Comparison of ENCODE assay signal across 1 cellular context in genomic region chr19:8033287-8034177, GRCh38.
TF ChIP-seq lines count a peak whose summit lies in the region.
"Not testable (repeated sequence)": the region's sequence is repeated elsewhere in the genome, so short reads cannot be mapped to it uniquely, and the experiment has no call there.

No MANE protein-coding gene starts in this region.

TF ChIP-seq in K562, 482 proteins besides CTCF, POLR2A, EP300 and RAD21 (continued from another document and continues in another):
- TF ChIP-seq TAF7 (tag; IDR thresholded peaks at IDR 0.05) (peak; percentile 74; the same call in 1 of the 2 replicates), FOSL1 (tag; conservative IDR thresholded peaks at IDR 0.05) (peak; percentile 39; the same call in 1 of the 2 replicates), FOXM1 (IDR thresholded peaks at IDR 0.05; ENCODE audit: low read depth) (peak; percentile 94), LARP7 (IDR thresholded peaks at IDR 0.05) (peak; percentile 92), PTRF (tag; IDR thresholded peaks at IDR 0.05) (peak; percentile 84), PML (IDR thresholded peaks at IDR 0.05; ENCODE audit: low read length) (peak; percentile 94), KDM5B (IDR thresholded peaks at IDR 0.05; ENCODE audit: insufficient replicate concordance, low read depth, low read length) (peak; percentile 80), ZSCAN29 (IDR thresholded peaks at IDR 0.05) (peak; percentile 50; the same call in 1 of the 2 replicates), EP400 (IDR thresholded peaks at IDR 0.05) (peak; percentile 41), HLTF (IDR thresholded peaks at IDR 0.05) (peak; percentile 66; the same call in 1 of the 2 replicates), TRIM24 (IDR thresholded peaks at IDR 0.05) (peak; percentile 90 to 91), CXXC5 (CRISPR knock-in tag; IDR thresholded peaks at IDR 0.05) (peak; percentile 77), GTF2E2 (tag; IDR thresholded peaks at IDR 0.05) (peak; percentile 70; the same call in 1 of the 2 replicates), GATAD2A (IDR thresholded peaks at IDR 0.05) (peak; percentile 74), ZNF41 (CRISPR knock-in tag; conservative IDR thresholded peaks at IDR 0.05) (peak; percentile 71; the same call in 1 of the 2 replicates), ATF3 (IDR thresholded peaks at IDR 0.05) (0 out of 2 replicates have a peak, but pooled peaks have one; percentile 16), ATF3 (CRISPR knock-in tag; conservative IDR thresholded peaks at IDR 0.05) (peak; percentile 48; the same call in 1 of the 2 replicates), ZNF197 (CRISPR knock-in tag; IDR thresholded peaks at IDR 0.05; ENCODE audit: low read depth) (peak; percentile 77; the same call in 1 of the 2 replicates), ZNF609 (CRISPR knock-in tag; IDR thresholded peaks at IDR 0.05; ENCODE audit: borderline replicate concordance) (peak; percentile 79; the same call in 1 of the 2 replicates), CBX1 (IDR thresholded peaks at IDR 0.05; ENCODE audit: low read depth) (peak; percentile 90; the same call in 1 of the 2 replicates), TEAD4 (IDR thresholded peaks at IDR 0.05; ENCODE audit: low read length) (peak; percentile 95), E2F1 (CRISPR knock-in tag; IDR thresholded peaks at IDR 0.05) (0 out of 2 replicates have a peak, but pooled peaks have one; percentile 31), ZNF384 (IDR thresholded peaks at IDR 0.05; ENCODE audit: low read depth, low read length) (peak; percentile 83), ZNF766 (CRISPR knock-in tag; conservative IDR thresholded peaks at IDR 0.05) (peak; percentile 93), ZNF589 (CRISPR knock-in tag; IDR thresholded peaks at IDR 0.05; ENCODE audit: low read depth) (0 out of 2 replicates have a peak, but pooled peaks have one; percentile 44), NR4A1 (tag; IDR thresholded peaks at IDR 0.05) (peak; percentile 94), RBFOX2 (IDR thresholded peaks at IDR 0.05; ENCODE audit: low read depth, low read length) (peak; percentile 51; the same call in 1 of the 2 replicates), TEAD2 (tag; IDR thresholded peaks at IDR 0.05) (peak; percentile 76), SMARCE1 (IDR thresholded peaks at IDR 0.05) (peak; percentile 97), GABPA (tag; conservative IDR thresholded peaks at IDR 0.05; ENCODE audit: low read depth) (peak; percentile 57), FOXJ2 (tag; IDR thresholded peaks at IDR 0.05) (peak; percentile 64), VEZF1 (CRISPR knock-in tag; IDR thresholded peaks at IDR 0.05) (peak; percentile 83), FOXK2 (conservative IDR thresholded peaks at IDR 0.05 in 1 of 2, IDR thresholded peaks at IDR 0.05 in 1 of 2; ENCODE audit: low read depth in 2 of 2) (peak; percentile 12 to 66; a peak in 1 of 4 replicates), CBFA2T3 (IDR thresholded peaks at IDR 0.05) (peak; percentile 98), DDX20 (tag; IDR thresholded peaks at IDR 0.05; ENCODE audit: low read depth) (peak; percentile 82), CREB1 (IDR thresholded peaks at IDR 0.05) (0 out of 2 replicates have a peak, but pooled peaks have one; percentile 20), TBL1XR1 (IDR thresholded peaks at IDR 0.05; ENCODE audit: low read length in 2 of 2) (peak; percentile 33 to 82; a peak in 3 of 4 replicates), ZFP91 (CRISPR knock-in tag; IDR thresholded peaks at IDR 0.05) (0 out of 2 replicates have a peak, but pooled peaks have one; percentile 12), CEBPG (tag; conservative IDR thresholded peaks at IDR 0.05 in 1 of 2, IDR thresholded peaks at IDR 0.05 in 1 of 2) (peak; percentile 40 to 65; a peak in 3 of 4 replicates), CEBPB (tag; IDR thresholded peaks at IDR 0.05) (peak; percentile 85), ADNP (tag; IDR thresholded peaks at IDR 0.05) (peak; percentile 83), CCNT2 (IDR thresholded peaks at IDR 0.05; ENCODE audit: borderline replicate concordance, extremely low read depth, insufficient read length, low read depth, low read length) (peak; percentile 79), ID3 (tag; IDR thresholded peaks at IDR 0.05) (peak; percentile 88), TCF3 (CRISPR knock-in tag; IDR thresholded peaks at IDR 0.05) (peak; percentile 97), PHB2 (IDR thresholded peaks at IDR 0.05; ENCODE audit: low read depth) (0 out of 2 replicates have a peak, but pooled peaks have one; percentile 61), ZNF395 (CRISPR knock-in tag; IDR thresholded peaks at IDR 0.05) (peak; percentile 80; the same call in 1 of the 2 replicates), SMARCC2 (IDR thresholded peaks at IDR 0.05; ENCODE audit: low read depth) (peak; percentile 96), TAL1 (IDR thresholded peaks at IDR 0.05) (peak; percentile 98), MTA2 (IDR thresholded peaks at IDR 0.05; ENCODE audit: low read depth) (peak; percentile 93), CBX3 (IDR thresholded peaks at IDR 0.05; ENCODE audit: borderline replicate concordance in 1 of 2, low read length in 2 of 2) (0 out of 3 replicates have a peak, but pooled peaks of 1 of the 2 experiments have one; percentile 13), ARNT (IDR thresholded peaks at IDR 0.05) (peak in 1 of 2 experiments; percentile 92), MTA3 (IDR thresholded peaks at IDR 0.05; ENCODE audit: borderline replicate concordance) (peak; percentile 60; the same call in 1 of the 2 replicates), L3MBTL2 (IDR thresholded peaks at IDR 0.05) (peak; percentile 69), ZBTB7A (IDR thresholded peaks at IDR 0.05; ENCODE audit: borderline replicate concordance, control insufficient read depth, low read depth, low read length) (peak; percentile 67; the same call in 1 of the 2 replicates), NRF1 (conservative IDR thresholded peaks at IDR 0.05 in 1 of 2, IDR thresholded peaks at IDR 0.05 in 1 of 2) (0 out of 4 replicates have a peak, but pooled peaks of 1 of the 2 experiments have one; percentile 12), SMAD4 (CRISPR knock-in tag; conservative IDR thresholded peaks at IDR 0.05) (peak; percentile 75; the same call in 1 of the 2 replicates)
- not testable (repeated sequence) for TF ChIP-seq FOXM1 (CRISPR knock-in tag; IDR thresholded peaks at IDR 0.05; ENCODE audit: low read depth); TEAD4 (CRISPR knock-in tag; IDR thresholded peaks at IDR 0.05; ENCODE audit: borderline replicate concordance); NR4A1 (CRISPR knock-in tag; IDR thresholded peaks at IDR 0.05); CREB1 (CRISPR knock-in tag; IDR thresholded peaks at IDR 0.05); CEBPG (CRISPR knock-in tag; IDR thresholded peaks at IDR 0.05); ID3 (CRISPR knock-in tag; IDR thresholded peaks at IDR 0.05)
